In genomic region chr1:201356701-201357100, GRCh38 we compare ENCODE assay signal across 29 cellular contexts. TPM values are rescaled to one million over a fixed set of nuclear protein-coding genes. Genes with fewer than 3 reads are reported as not detected.
"Had no signal": no experiment of that assay in that cellular context is flagged by ENCODE, and none has a peak within 500 bp of the region (broad histone marks: within the 10 kb centered on the region; RNA-seq: fewer than 3 reads in every experiment).

No MANE protein-coding gene starts in this region.

- ATAC-seq: effector memory CD8-positive, alpha-beta T cell; left colon; naive thymus-derived CD4-positive, alpha-beta T cell; stimulated activated effector memory CD8-positive, alpha-beta T cell treated with anti-CD3 and anti-CD28 coated beads, Interleukin-12 subunit alpha, Interleukin-12 subunit beta, amount 100 ng/mL, for 72 hours; stimulated activated naive CD8-positive, alpha-beta T cell treated with anti-CD3 and anti-CD28 coated beads, Interleukin-15, amount 100 ng/mL, for 72 hours had no signal

- H3K4me3 Mint-ChIP-seq: activated B cell treated with CpG ODN at 0.5 μM for 24 hours; activated CD4-positive, alpha-beta memory T cell treated with anti-CD3 and anti-CD28 coated beads for 36 hours; activated naive CD4-positive, alpha-beta T cell treated with anti-CD3 and anti-CD28 coated beads, Interleukin-2, amount 50 U/mL, for 24 hours; brain; central memory CD8-positive, alpha-beta T cell; effector memory CD8-positive, alpha-beta T cell; naive thymus-derived CD4-positive, alpha-beta T cell; neural progenitor cell; stimulated activated effector memory CD8-positive, alpha-beta T cell treated with anti-CD3 and anti-CD28 coated beads, Interleukin-12 subunit alpha, Interleukin-12 subunit beta, amount 100 ng/mL, for 72 hours; stimulated activated naive CD8-positive, alpha-beta T cell treated with anti-CD3 and anti-CD28 coated beads, Interleukin-15, amount 100 ng/mL, for 72 hours; T-helper 1 cell treated with Interleukin-12 subunit alpha and Interleukin-12 subunit beta and Interleukin-4 antibody, amounts not matched to agents 30 μg/mL and 1 μg/mL, for 36 hours had no signal

- DNase-seq: activated B cell treated with CpG ODN at 0.5 μM for 24 hours; activated CD4-positive, alpha-beta memory T cell treated with anti-CD3 and anti-CD28 coated beads for 36 hours; activated CD4-positive, alpha-beta T cell treated with anti-CD3 and anti-CD28 coated beads for 4 hours; activated gamma-delta T cell; anterior cingulate cortex; colonic mucosa; effector memory CD8-positive, alpha-beta T cell; glutamatergic neuron; hypothalamus; left colon; naive thymus-derived CD4-positive, alpha-beta T cell; stimulated activated CD4-positive, alpha-beta T cell treated with anti-CD3 and anti-CD28 coated beads, Interleukin-2, amount 100 ng/mL, for 24 hours; stimulated activated naive CD8-positive, alpha-beta T cell treated with anti-CD3 and anti-CD28 coated beads, Interleukin-15, amount 100 ng/mL, for 72 hours; tibial artery had no signal

- H3K9me3 Mint-ChIP-seq: activated B cell treated with CpG ODN at 0.5 μM for 24 hours; activated CD4-positive, alpha-beta memory T cell treated with anti-CD3 and anti-CD28 coated beads for 36 hours; activated naive CD4-positive, alpha-beta T cell treated with anti-CD3 and anti-CD28 coated beads, Interleukin-2, amount 50 U/mL, for 24 hours; brain; central memory CD8-positive, alpha-beta T cell; effector memory CD8-positive, alpha-beta T cell; naive thymus-derived CD4-positive, alpha-beta T cell; neural progenitor cell; stimulated activated effector memory CD8-positive, alpha-beta T cell treated with anti-CD3 and anti-CD28 coated beads, Interleukin-12 subunit alpha, Interleukin-12 subunit beta, amount 100 ng/mL, for 72 hours; stimulated activated naive CD8-positive, alpha-beta T cell treated with anti-CD3 and anti-CD28 coated beads, Interleukin-15, amount 100 ng/mL, for 72 hours; T-helper 1 cell treated with Interleukin-12 subunit alpha and Interleukin-12 subunit beta and Interleukin-4 antibody, amounts not matched to agents 30 μg/mL and 1 μg/mL, for 36 hours had no signal

- H3K27ac ChIP-seq: colonic mucosa, dorsolateral prefrontal cortex, esophagus muscularis mucosa, neural progenitor cell, prostate gland, skin epidermis, tibial artery had no signal

- FAIRE-seq: frontal cortex, islet of Langerhans had no signal

- H3K27ac Mint-ChIP-seq: activated B cell treated with CpG ODN at 0.5 μM for 24 hours; activated CD4-positive, alpha-beta memory T cell treated with anti-CD3 and anti-CD28 coated beads for 36 hours; activated naive CD4-positive, alpha-beta T cell treated with anti-CD3 and anti-CD28 coated beads, Interleukin-2, amount 50 U/mL, for 24 hours; brain; effector memory CD8-positive, alpha-beta T cell; naive thymus-derived CD4-positive, alpha-beta T cell; neural progenitor cell; stimulated activated effector memory CD8-positive, alpha-beta T cell treated with anti-CD3 and anti-CD28 coated beads, Interleukin-12 subunit alpha, Interleukin-12 subunit beta, amount 100 ng/mL, for 72 hours; stimulated activated naive CD8-positive, alpha-beta T cell treated with anti-CD3 and anti-CD28 coated beads, Interleukin-15, amount 100 ng/mL, for 72 hours; T-helper 1 cell treated with Interleukin-12 subunit alpha and Interleukin-12 subunit beta and Interleukin-4 antibody, amounts not matched to agents 30 μg/mL and 1 μg/mL, for 36 hours had no signal

- H3K4me1 Mint-ChIP-seq: activated B cell treated with CpG ODN at 0.5 μM for 24 hours; activated naive CD4-positive, alpha-beta T cell treated with anti-CD3 and anti-CD28 coated beads, Interleukin-2, amount 50 U/mL, for 24 hours; central memory CD8-positive, alpha-beta T cell; naive thymus-derived CD4-positive, alpha-beta T cell; stimulated activated effector memory CD8-positive, alpha-beta T cell treated with anti-CD3 and anti-CD28 coated beads, Interleukin-12 subunit alpha, Interleukin-12 subunit beta, amount 100 ng/mL, for 72 hours; stimulated activated naive CD8-positive, alpha-beta T cell treated with anti-CD3 and anti-CD28 coated beads, Interleukin-15, amount 100 ng/mL, for 72 hours had no signal

- H3K36me3 ChIP-seq: colonic mucosa, neural progenitor cell, prostate gland, tibial artery had no signal

- H3K36me3 Mint-ChIP-seq: activated CD4-positive, alpha-beta memory T cell treated with anti-CD3 and anti-CD28 coated beads for 36 hours; activated naive CD4-positive, alpha-beta T cell treated with anti-CD3 and anti-CD28 coated beads, Interleukin-2, amount 50 U/mL, for 24 hours; brain; naive thymus-derived CD4-positive, alpha-beta T cell; neural progenitor cell; stimulated activated effector memory CD8-positive, alpha-beta T cell treated with anti-CD3 and anti-CD28 coated beads, Interleukin-12 subunit alpha, Interleukin-12 subunit beta, amount 100 ng/mL, for 72 hours had no signal

- H3K4me3 ChIP-seq: colonic mucosa, dorsolateral prefrontal cortex, esophagus muscularis mucosa, lung, neural progenitor cell, prostate gland, skin epidermis, tibial artery had no signal

- H3K9me3 ChIP-seq: colonic mucosa, esophagus muscularis mucosa, prostate gland, tibial artery had no signal

- H3K4me1 ChIP-seq: colonic mucosa, neural progenitor cell, prostate gland, tibial artery had no signal

- H3K27me3 ChIP-seq: colonic mucosa, neural progenitor cell had no signal

RNA-seq across cellular contexts. Expression of gene TNNT2, which starts 20.8 kb away (rescaled TPM):
- total RNA-seq: activated B cell treated with CpG ODN at 0.5 μM for 24 hours; activated CD4-positive, alpha-beta memory T cell treated with anti-CD3 and anti-CD28 coated beads for 36 hours; frontal cortex; mesenteric fat pad; naive thymus-derived CD4-positive, alpha-beta T cell; osteoblast had no signal
- polyA plus RNA-seq: naive thymus-derived CD4-positive, alpha-beta T cell had no signal

RNA-seq across cellular contexts. Expression of gene LAD1, which starts 42.4 kb away (rescaled TPM):
- total RNA-seq: activated B cell treated with CpG ODN at 0.5 μM for 24 hours; activated CD4-positive, alpha-beta memory T cell treated with anti-CD3 and anti-CD28 coated beads for 36 hours; frontal cortex; osteoblast had no signal
- polyA plus RNA-seq: naive thymus-derived CD4-positive, alpha-beta T cell had no signal
